ENCODE assay signal across 14 cellular contexts in the genomic region with DNA sequence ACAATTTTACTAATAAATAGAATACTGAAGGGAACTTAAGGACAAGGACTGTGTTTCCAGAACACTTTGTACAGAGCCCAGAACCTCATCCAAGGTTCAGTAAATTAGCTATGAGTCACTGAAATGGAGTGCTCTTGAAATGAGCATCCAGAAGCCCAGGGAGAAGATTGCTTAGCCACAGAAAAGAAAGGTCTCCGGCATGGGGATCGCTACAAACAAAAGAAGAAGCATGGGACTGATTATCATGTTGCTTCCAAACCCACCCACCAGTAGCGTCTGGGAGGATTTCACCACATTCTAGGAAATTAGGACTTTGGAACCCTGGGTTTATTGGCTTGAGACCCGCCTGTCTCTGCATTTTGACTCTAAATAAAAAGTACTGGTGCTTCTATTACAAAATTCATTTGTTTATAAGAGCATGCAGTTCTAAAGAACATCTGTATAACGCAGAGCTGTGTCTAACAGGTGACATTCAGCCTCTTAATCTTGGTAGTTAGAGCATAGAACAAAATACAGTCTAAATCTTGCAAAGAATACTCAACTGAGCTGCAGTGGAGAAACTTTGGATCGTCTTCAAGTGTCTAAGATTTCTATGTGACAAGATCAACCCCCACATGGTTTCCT. TPM values are rescaled to one million over a fixed set of nuclear protein-coding genes. Genes with fewer than 3 reads are reported as not detected.
A peak's percentile ranks its signal among the peaks of the same experiment; 100 is the strongest.
DNase-seq lines count a peak whose midpoint lies in the region; ATAC-seq and TF ChIP-seq lines count a peak whose summit lies in the region.
"Had no signal": no experiment of that assay in that cellular context is flagged by ENCODE, and none has a peak within 500 bp of the region (broad histone marks: within the 10 kb centered on the region; RNA-seq: fewer than 3 reads in every experiment).

No MANE protein-coding gene starts in this region.

- no peaks in the 10 kb centered on the region for H3K27me3 ChIP-seq in breast epithelium
- H3K27me3 ChIP-seq in lung (ENCODE audit: control insufficient read depth, insufficient read depth): no peaks in the 10 kb centered on the region
- H3K27me3 ChIP-seq in upper lobe of right lung: no peaks in the 10 kb centered on the region
- no peaks in the 10 kb centered on the region for H3K27me3 ChIP-seq in ovary

- POLR2A ChIA-PET in MCF 10A (lab: Yijun Ruan, JAX): interaction anchor here (0.7 kb wide), 1 partner anchor 37 kb away, joined by 4 read pairs; no protein-coding TSS in a partner anchor

- no peak overlapping the region for H3K4me3 Mint-ChIP-seq in MCF 10A (ENCODE audit: unreplicated experiment)
- H3K4me3 Mint-ChIP-seq in activated T-cell treated with anti-CD3 and anti-CD28 coated beads, Interleukin-2, amount 50 U/mL, for 72 hours: no peak overlapping the region
- H3K4me3 Mint-ChIP-seq: activated B cell treated with CpG ODN at 0.5 μM for 24 hours, neural crest cell had no signal

- no peaks in the 10 kb centered on the region for H3K9me3 ChIP-seq in breast epithelium
- no peaks in the 10 kb centered on the region for H3K9me3 ChIP-seq in lung (ENCODE audit: control insufficient read depth in 2 of 2, insufficient read depth in 1 of 2, low read length in 1 of 2)
- no peaks in the 10 kb centered on the region for H3K9me3 ChIP-seq in upper lobe of right lung
- no peaks in the 10 kb centered on the region for H3K9me3 ChIP-seq in ovary

- H3K27ac Mint-ChIP-seq in MCF 10A (ENCODE audit: low read depth, unreplicated experiment): no peak overlapping the region
- H3K27ac Mint-ChIP-seq in activated T-cell treated with anti-CD3 and anti-CD28 coated beads, Interleukin-2, amount 50 U/mL, for 72 hours: no peak overlapping the region
- H3K27ac Mint-ChIP-seq: activated B cell treated with CpG ODN at 0.5 μM for 24 hours had no signal

- peaks cover 8% of the 10 kb centered on the region for H3K4me1 Mint-ChIP-seq in MCF 10A (ENCODE audit: insufficient read depth, unreplicated experiment)
- H3K4me1 Mint-ChIP-seq in activated T-cell treated with anti-CD3 and anti-CD28 coated beads, Interleukin-2, amount 50 U/mL, for 72 hours (ENCODE audit: low read depth): peaks cover 7% of the 10 kb centered on the region

- ATAC-seq in lung (ENCODE audit: insufficient read depth, low FRiP score) (peak; percentile 48), upper lobe of right lung (peak; percentile 72)
- ATAC-seq in activated T-cell treated with anti-CD3 and anti-CD28 coated beads, Interleukin-2, amount 50 U/mL, for 72 hours (replicated peaks in 1 of 2): no peak

- BruUV-seq in MCF 10A (replicated peaks; lab: Mats Ljungman, UMichigan): no TSS peak

- DNase-seq in breast epithelium (ENCODE audit: low spot score in 2 of 2): peak in 1 of 2 donors; percentile 35
- no peak for DNase-seq in MCF 10A (ENCODE audit: unreplicated experiment)
- DNase-seq in fibroblast of peridontal ligament (ENCODE audit: extremely low read depth): peak; percentile 39
- DNase-seq in lung (ENCODE audit: low spot score): no peak
- DNase-seq in upper lobe of right lung: no peak
- no peak for DNase-seq in ovary
- no peak for DNase-seq in activated T-cell treated with anti-CD3 and anti-CD28 coated beads, Interleukin-2, amount 50 U/mL, for 72 hours
- no peak for DNase-seq in activated T-cell treated with anti-CD3 and anti-CD28 coated beads, Interleukin-2, amount 50 U/mL, for 48 hours
- DNase-seq: ACHN; activated B cell treated with CpG ODN at 0.5 μM for 24 hours; activated naive CD4-positive, alpha-beta T cell; effector CD4-positive, alpha-beta T cell; NCI-H2171 treated with DMSO at 0.1 percent for 48 hours had no signal

- intact Hi-C loops in breast epithelium (cut with DNase I; ENCODE audit: low total_unique reads): no loop called here
- intact Hi-C loops in MCF 10A (cut with micrococcal nuclease): no loop called here
- intact Hi-C loops in upper lobe of right lung (cut with DNase I): no loop called here
- intact Hi-C loops in ovary (cut with DNase I): no loop called here

- 77 to 88% methylated on average over 6 of the region's 6 CpGs for WGBS in lung, 2 donors
- WGBS in ovary, 3 donors: 47 to 66% (median 60%) methylated on average over 6 of the region's 6 CpGs

- no peaks in the 10 kb centered on the region for H3K9me3 Mint-ChIP-seq in MCF 10A (ENCODE audit: unreplicated experiment)
- H3K9me3 Mint-ChIP-seq in activated T-cell treated with anti-CD3 and anti-CD28 coated beads, Interleukin-2, amount 50 U/mL, for 72 hours: no peaks in the 10 kb centered on the region
- H3K9me3 Mint-ChIP-seq: activated B cell treated with CpG ODN at 0.5 μM for 24 hours, neural crest cell had no signal

- H3K36me3 Mint-ChIP-seq in MCF 10A (ENCODE audit: insufficient read depth, unreplicated experiment): no peaks in the 10 kb centered on the region
- no peaks in the 10 kb centered on the region for H3K36me3 Mint-ChIP-seq in activated T-cell treated with anti-CD3 and anti-CD28 coated beads, Interleukin-2, amount 50 U/mL, for 72 hours (ENCODE audit: insufficient read depth in 2 of 2)

- peak overlapping the region; percentile 50 to 71 for H3K27ac ChIP-seq in breast epithelium
- H3K27ac ChIP-seq in lung (ENCODE audit: low read depth in 1 of 2, low read length in 1 of 2): no peak overlapping the region
- H3K27ac ChIP-seq in upper lobe of right lung: no peak overlapping the region
- no peak overlapping the region for H3K27ac ChIP-seq in ovary

- no peaks in the 10 kb centered on the region for H3K4me1 ChIP-seq in breast epithelium
- peaks cover 0 to 3% of the 10 kb centered on the region in 2 donors for H3K4me1 ChIP-seq in lung (ENCODE audit: control insufficient read depth in 2 of 2, insufficient read depth in 2 of 2, low read length in 2 of 2)
- peaks cover 21% of the 10 kb centered on the region for H3K4me1 ChIP-seq in upper lobe of right lung
- H3K4me1 ChIP-seq in ovary (ENCODE audit: insufficient read depth): no peaks in the 10 kb centered on the region

- H3K4me3 ChIP-seq in breast epithelium: no peak overlapping the region
- H3K4me3 ChIP-seq in lung: no peak overlapping the region
- H3K4me3 ChIP-seq in upper lobe of right lung: no peak overlapping the region
- H3K4me3 ChIP-seq in ovary: no peak overlapping the region

- no peak for TF ChIP-seq EP300 in ovary (IDR thresholded peaks at IDR 0.05)

- no peaks in the 10 kb centered on the region for H3K36me3 ChIP-seq in breast epithelium
- H3K36me3 ChIP-seq in lung (ENCODE audit: control insufficient read depth in 2 of 2, insufficient read depth in 2 of 2, low read length in 2 of 2): no peaks in the 10 kb centered on the region
- H3K36me3 ChIP-seq in upper lobe of right lung: no peaks in the 10 kb centered on the region
- no peaks in the 10 kb centered on the region for H3K36me3 ChIP-seq in ovary

- no peak for TF ChIP-seq POLR2A in breast epithelium (IDR thresholded peaks at IDR 0.05)
- TF ChIP-seq POLR2A in ovary (IDR thresholded peaks at IDR 0.05): no peak

- TF ChIP-seq CTCF in breast epithelium (IDR thresholded peaks at IDR 0.05) (no peak), MCF 10A (IDR thresholded peaks at IDR 0.05; ENCODE audit: unreplicated experiment) (no peak), lung (IDR thresholded peaks at IDR 0.05; ENCODE audit: control extremely low read depth, extremely low read depth) (no peak), upper lobe of right lung (IDR thresholded peaks at IDR 0.05) (no peak), ovary (IDR thresholded peaks at IDR 0.05) (no peak)

- CTCF ChIA-PET in MCF 10A (lab: Yijun Ruan, JAX): interaction anchor here (0.6 to 1.1 kb wide), 2 partner anchors 23 to 162 kb away, joined by 3 to 4 read pairs; no protein-coding TSS in a partner anchor

- no peaks in the 10 kb centered on the region for H3K27me3 Mint-ChIP-seq in MCF 10A (ENCODE audit: insufficient read depth, unreplicated experiment)
- H3K27me3 Mint-ChIP-seq in activated T-cell treated with anti-CD3 and anti-CD28 coated beads, Interleukin-2, amount 50 U/mL, for 72 hours (ENCODE audit: low read depth): no peaks in the 10 kb centered on the region
- H3K27me3 Mint-ChIP-seq: activated B cell treated with CpG ODN at 0.5 μM for 24 hours had no signal

RNA-seq across cellular contexts. Expression of gene SESN3, which starts 35.9 kb away (rescaled TPM):
- total RNA-seq in breast epithelium: 10 to 100 TPM; 28.2 to 98.1 (median 39.7) TPM
- total RNA-seq in MCF 10A (2022): 3.0 and 6.3 TPM in 2 replicates
- 10 to 100 TPM; 35.3 to 73.3 TPM for total RNA-seq in lung
- 1 to 10 TPM; 4.0 to 4.8 TPM for polyA plus RNA-seq in lung
- total RNA-seq in upper lobe of right lung: 43.5 TPM
- total RNA-seq in ovary: 10 to 100 TPM; 37.1 to 77.3 (median 49.4) TPM
- 10 to 100 TPM; 14.5 to 21.7 TPM for polyA plus RNA-seq in ovary
- 10 to 100 TPM; 13.7 to 15.6 TPM for total RNA-seq in activated T-cell treated with anti-CD3 and anti-CD28 coated beads, Interleukin-2, amount 50 U/mL, for 72 hours

Comparison
In these comparisons a context has a peak if more than half of its experiments do, and no peak if none do; other contexts are left out.
1. H3K27ac ChIP-seq: peak in breast epithelium (2 of 2); none in lung (0 of 2), upper lobe of right lung (single experiment) and ovary (0 of 2).
2. ATAC-seq: peak in lung (single experiment) and upper lobe of right lung (single experiment); none in activated T-cell treated with anti-CD3 and anti-CD28 coated beads, Interleukin-2, amount 50 U/mL, for 72 hours (0 of 2).